In the genomic region with DNA sequence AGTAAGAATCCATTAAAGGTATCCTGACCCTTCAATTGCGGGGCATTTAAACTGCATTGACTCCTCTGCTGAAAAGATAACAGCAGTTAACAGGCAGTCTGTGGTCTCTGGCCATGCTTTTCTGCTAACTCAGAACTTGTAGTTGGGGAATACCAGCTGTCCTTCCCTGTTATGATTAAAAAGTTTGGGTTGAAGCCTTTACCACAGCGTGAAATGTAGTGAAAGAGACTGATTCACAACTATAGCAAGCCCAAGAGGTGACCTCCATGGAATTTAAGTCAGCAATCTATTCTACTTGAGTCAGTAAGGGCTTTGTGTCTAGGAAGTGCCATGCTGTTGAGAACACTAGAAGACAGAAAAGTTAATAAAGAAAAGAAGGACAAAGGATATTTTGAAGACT, we compare ENCODE assay signal across 26 cellular contexts.
DNase-seq lines count a peak whose midpoint lies in the region; ATAC-seq, FAIRE-seq and TF ChIP-seq lines count a peak whose summit lies in the region.
"Had no signal": no experiment of that assay in that cellular context is flagged by ENCODE, and none has a peak within 500 bp of the region (broad histone marks: within the 10 kb centered on the region; RNA-seq: fewer than 3 reads in every experiment).

No MANE protein-coding gene starts in this region.

- H3K79me2 ChIP-seq in astrocyte (ENCODE audit: insufficient read depth, low read length) (no peaks in the 10 kb centered on the region), smooth muscle cell (ENCODE audit: low read depth) (no peaks in the 10 kb centered on the region)

- H3K36me3 ChIP-seq in astrocyte (ENCODE audit: insufficient read depth, low read length) (no peaks in the 10 kb centered on the region), smooth muscle cell (ENCODE audit: low read depth) (no peaks in the 10 kb centered on the region), psoas muscle (ENCODE audit: insufficient read depth in 1 of 2, low read depth in 1 of 2) (no peaks in the 10 kb centered on the region)
- H3K36me3 ChIP-seq: BLaER1, MG63 had no signal

- peaks cover 20% of the 10 kb centered on the region for H3K4me1 Mint-ChIP-seq in astrocyte (ENCODE audit: low read depth, unreplicated experiment)

- DNase-seq in OCI-M1 (lab: John Stamatoyannopoulos, UW) (peak; percentile 3), astrocyte (ENCODE audit: low read depth) (no peak), foreskin melanocyte (peak; percentile 52), smooth muscle cell (lab: John Stamatoyannopoulos, UW; ENCODE audit: unreplicated experiment) (no peak), NCI-H748 (lab: John Stamatoyannopoulos, UW; ENCODE audit: unreplicated experiment) (no peak), NCI-H2107 (lab: John Stamatoyannopoulos, UW) (no peak), psoas muscle (no peak)
- DNase-seq: ACHN; CD4-positive, alpha-beta T cell; COR-L47; DND-41; GOT3; HCEC 1CT; Kasumi-1; MG63; NCI-H1417 treated with DMSO at 0.1 percent for 48 hours; NCI-H187; NCI-H510A; NCI-H748 treated with DMSO at 0.1 percent for 48 hours; SHP77 treated with DMSO at 0.1 percent for 48 hours had no signal

- no peaks in the 10 kb centered on the region for H3K27me3 Mint-ChIP-seq in astrocyte (ENCODE audit: low read depth, unreplicated experiment)
- H3K27me3 Mint-ChIP-seq: CD4-positive, alpha-beta T cell had no signal

- H3K27ac ChIP-seq in astrocyte (ENCODE audit: low read depth, low read length) (no peak overlapping the region), smooth muscle cell (ENCODE audit: low read depth) (peak overlapping the region; percentile 74), psoas muscle (no peak overlapping the region)
- H3K27ac ChIP-seq: BLaER1, RWPE1 had no signal

- H3K9ac ChIP-seq in astrocyte (ENCODE audit: low read length) = no peak overlapping the region
- H3K9ac ChIP-seq in smooth muscle cell (ENCODE audit: low read depth) = peak overlapping the region; percentile 4
- H3K9ac ChIP-seq: BLaER1 had no signal

- peak overlapping the region; percentile 85 for H3K27ac Mint-ChIP-seq in astrocyte (ENCODE audit: unreplicated experiment)
- H3K27ac Mint-ChIP-seq: CD4-positive, alpha-beta T cell had no signal

- no peaks in the 10 kb centered on the region for H3K9me3 Mint-ChIP-seq in astrocyte (ENCODE audit: unreplicated experiment)

- no peak overlapping the region for H3K4me3 Mint-ChIP-seq in astrocyte (ENCODE audit: unreplicated experiment)
- H3K4me3 Mint-ChIP-seq: CD4-positive, alpha-beta T cell had no signal

- TF ChIP-seq CTCF in astrocyte (IDR thresholded peaks at IDR 0.05; ENCODE audit: insufficient read depth, low read depth, low read length) = no peak
- TF ChIP-seq CTCF in smooth muscle cell (IDR thresholded peaks at IDR 0.05; ENCODE audit: borderline replicate concordance, insufficient read depth, poor library complexity, severe bottlenecking) = no peak
- no peak for TF ChIP-seq CTCF in psoas muscle (IDR thresholded peaks at IDR 0.05)

- H3K27me3 ChIP-seq in astrocyte (ENCODE audit: insufficient read depth, low read length) (no peaks in the 10 kb centered on the region), smooth muscle cell (ENCODE audit: low read depth) (no peaks in the 10 kb centered on the region), psoas muscle (ENCODE audit: insufficient read depth in 3 of 3, low read length in 2 of 3) (no peaks in the 10 kb centered on the region)
- H3K27me3 ChIP-seq: BLaER1, MG63 had no signal

- WGBS in smooth muscle cell (ENCODE audit: low lambda C conversion rate) = 19% methylated on average over 2 of the region's 2 CpGs
- WGBS in psoas muscle, 3 donors = 65 to 67% (median 65%) methylated on average over 2 of the region's 2 CpGs

- no peaks in the 10 kb centered on the region for H3K36me3 Mint-ChIP-seq in astrocyte (ENCODE audit: low read depth, unreplicated experiment)

- no peak overlapping the region for H3K4me3 ChIP-seq in astrocyte (ENCODE audit: insufficient read depth, low read depth, low read length)
- no peak overlapping the region for H3K4me3 ChIP-seq in smooth muscle cell
- no peak overlapping the region for H3K4me3 ChIP-seq in psoas muscle
- H3K4me3 ChIP-seq: BLaER1, MG63 had no signal

- FAIRE-seq in astrocyte (lab: Jason Lieb, UNC) = no peak
- FAIRE-seq: G401.6, GM12892 had no signal

- H4K20me1 ChIP-seq in astrocyte (ENCODE audit: insufficient read depth, low read length) = no peaks in the 10 kb centered on the region
- H4K20me1 ChIP-seq in smooth muscle cell (ENCODE audit: low read depth) = no peaks in the 10 kb centered on the region
- H4K20me1 ChIP-seq: BLaER1 had no signal

- no peak overlapping the region for H2AFZ ChIP-seq in astrocyte (ENCODE audit: low read depth, low read length)
- H2AFZ ChIP-seq in smooth muscle cell (ENCODE audit: low read depth) = no peak overlapping the region

- no peak overlapping the region for H3K4me2 ChIP-seq in astrocyte (ENCODE audit: low read length)
- no peak overlapping the region for H3K4me2 ChIP-seq in smooth muscle cell
- H3K4me2 ChIP-seq: BLaER1 had no signal

- H3F3A ChIP-seq in smooth muscle cell (ENCODE audit: low read depth) = no peaks in the 10 kb centered on the region

- no peaks in the 10 kb centered on the region for H3K4me1 ChIP-seq in astrocyte (ENCODE audit: insufficient read depth, low read length)
- H3K4me1 ChIP-seq in smooth muscle cell (ENCODE audit: low read depth) = no peaks in the 10 kb centered on the region
- no peaks in the 10 kb centered on the region for H3K4me1 ChIP-seq in psoas muscle
- H3K4me1 ChIP-seq: BLaER1 had no signal

- intact Hi-C loops in psoas muscle (cut with DNase I) = no loop called here

- no peak for ATAC-seq in GM21737 (IDR thresholded peaks at IDR 0.05; ENCODE audit: unreplicated experiment)
- ATAC-seq in psoas muscle = no peak
- ATAC-seq: SK-N-SH treated with all-trans-retinoic acid at 6 μM for 48 hours had no signal

- H3K9me3 ChIP-seq in astrocyte (ENCODE audit: insufficient read depth, low read depth, low read length) (no peaks in the 10 kb centered on the region), smooth muscle cell (replicated peaks; ENCODE audit: low read depth) (no peaks in the 10 kb centered on the region), psoas muscle (no peaks in the 10 kb centered on the region)
- H3K9me3 ChIP-seq: BLaER1, MG63 had no signal

Comparison
In these comparisons a context has a peak if more than half of its experiments do, and no peak if none do; other contexts are left out.
1. DNase-seq: peak in OCI-M1 (single experiment) and foreskin melanocyte (single experiment); none in astrocyte (single experiment), smooth muscle cell (single experiment), NCI-H748 (single experiment), NCI-H2107 (single experiment) and psoas muscle (0 of 2).